Comparison of ENCODE assay signal across 21 cellular contexts in genomic region chr10:384538-385305, GRCh38.
"Had no signal": no experiment of that assay in that cellular context is flagged by ENCODE, and none has a peak within 500 bp of the region (broad histone marks: within the 10 kb centered on the region; RNA-seq: fewer than 3 reads in every experiment).

No MANE protein-coding gene starts in this region.

- H3K27me3 Mint-ChIP-seq: effector memory CD8-positive, alpha-beta T cell; progenitor cell of endocrine pancreas; stimulated activated naive CD8-positive, alpha-beta T cell treated with anti-CD3 and anti-CD28 coated beads, Interleukin-15, Interleukin-2, amounts not matched to agents 100 ng/mL and 50 ng/mL, for 24 hours had no signal

- H3K27ac ChIP-seq: coronary artery, left ventricle myocardium inferior, lower lobe of right lung, neutrophil, parathyroid adenoma, skin epidermis, spleen, suprapubic skin, thyroid gland had no signal

- H3K4me1 ChIP-seq: lower lobe of right lung, parathyroid adenoma, suprapubic skin, thyroid gland had no signal

- H3K4me3 Mint-ChIP-seq: effector memory CD8-positive, alpha-beta T cell; immature natural killer cell; stimulated activated memory B cell treated with anti-CD40 and anti-IgM and Interleukin-4, amounts not matched to agents 10 μg/mL and 1 μg/mL and 100 μg/mL, for 72 hours; stimulated activated naive CD8-positive, alpha-beta T cell treated with anti-CD3 and anti-CD28 coated beads, Interleukin-15, Interleukin-2, amounts not matched to agents 100 ng/mL and 50 ng/mL, for 24 hours had no signal

- H3K27me3 ChIP-seq: neutrophil, spleen, suprapubic skin, thyroid gland had no signal

- DNase-seq: effector memory CD8-positive, alpha-beta T cell; erythroblast; hypothalamus; immature natural killer cell; kidney glomerular epithelial cell; left ventricle myocardium inferior; lower lobe of right lung; naive thymus-derived CD8-positive, alpha-beta T cell; spleen; stimulated activated CD4-positive, alpha-beta T cell treated with anti-CD3 and anti-CD28 coated beads, Interleukin-4, amount 100 ng/mL, for 4 hours; thyroid gland; trophoblast cell had no signal

- H3K36me3 ChIP-seq: neutrophil had no signal

- H3K9me3 Mint-ChIP-seq: stimulated activated naive CD8-positive, alpha-beta T cell treated with anti-CD3 and anti-CD28 coated beads, Interleukin-15, Interleukin-2, amounts not matched to agents 100 ng/mL and 50 ng/mL, for 24 hours had no signal

- H3K9me3 ChIP-seq: left ventricle myocardium inferior, lower lobe of right lung, neutrophil, spleen, suprapubic skin, thyroid gland had no signal

- H3K27ac Mint-ChIP-seq: effector memory CD8-positive, alpha-beta T cell; progenitor cell of endocrine pancreas; stimulated activated memory B cell treated with anti-CD40 and anti-IgM and Interleukin-4, amounts not matched to agents 10 μg/mL and 1 μg/mL and 100 μg/mL, for 72 hours; stimulated activated naive CD8-positive, alpha-beta T cell treated with anti-CD3 and anti-CD28 coated beads, Interleukin-15, Interleukin-2, amounts not matched to agents 100 ng/mL and 50 ng/mL, for 24 hours had no signal

- ATAC-seq: effector memory CD8-positive, alpha-beta T cell; left colon; naive thymus-derived CD8-positive, alpha-beta T cell; stimulated activated memory B cell treated with anti-CD40 and anti-IgM and Interleukin-4, amounts not matched to agents 10 μg/mL and 1 μg/mL and 100 μg/mL, for 72 hours had no signal

- H3K4me3 ChIP-seq: coronary artery, left ventricle myocardium inferior, lower lobe of right lung, skin epidermis, spleen, suprapubic skin, thyroid gland had no signal
